In the genomic region with DNA sequence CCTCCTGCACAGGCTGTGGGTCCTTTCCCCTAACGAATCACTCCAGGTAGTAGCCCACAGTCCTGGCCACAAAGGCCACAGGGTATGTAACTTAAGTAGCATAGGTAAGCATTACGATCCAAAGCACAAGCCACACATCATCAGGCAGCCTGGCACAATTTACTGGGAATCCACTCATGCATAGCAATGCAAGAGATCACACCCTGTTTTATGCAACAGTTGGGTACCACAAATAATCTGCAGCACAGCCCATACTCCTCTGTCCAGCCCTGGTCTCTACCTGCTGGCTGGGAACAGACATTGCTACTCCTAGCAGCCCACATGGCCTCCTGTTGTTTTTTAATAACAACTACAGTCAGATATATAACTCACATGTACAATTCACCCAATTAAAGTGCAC, we compare ENCODE assay signal across 16 cellular contexts. TPM values are rescaled to one million over a fixed set of nuclear protein-coding genes. Genes with fewer than 3 reads are reported as not detected.
DNase-seq lines count a peak whose midpoint lies in the region; ATAC-seq, FAIRE-seq and TF ChIP-seq lines count a peak whose summit lies in the region.
"Had no signal": no experiment of that assay in that cellular context is flagged by ENCODE, and none has a peak within 500 bp of the region (broad histone marks: within the 10 kb centered on the region; RNA-seq: fewer than 3 reads in every experiment).

No MANE protein-coding gene starts in this region.

- H3K27ac Mint-ChIP-seq in activated CD4-positive, alpha-beta T cell treated with anti-CD3 and anti-CD28 coated beads, Interleukin-2, amount 10 ng/mL, durations not matched to agents 24 days and 14 days: no peak overlapping the region

- intact Hi-C loops in activated CD4-positive, alpha-beta T cell treated with anti-CD3 and anti-CD28 coated beads, Interleukin-2, amount 10 ng/mL, durations not matched to agents 24 days and 14 days (cut with micrococcal nuclease): no loop called here
- intact Hi-C loops in posterior cingulate gyrus (cut with DNase I): no loop called here

- peak; percentile 60 for FAIRE-seq in RCC 7860 (lab: Jason Lieb, UNC)
- FAIRE-seq: HepG2, kidney had no signal

- no peaks in the 10 kb centered on the region for H3K36me3 Mint-ChIP-seq in activated CD4-positive, alpha-beta T cell treated with anti-CD3 and anti-CD28 coated beads, Interleukin-2, amount 10 ng/mL, durations not matched to agents 24 days and 14 days (ENCODE audit: low read depth)

- H3K4me3 ChIP-seq in fibroblast of the aortic adventitia (ENCODE audit: low read depth, low read length): no peak overlapping the region
- H3K4me3 ChIP-seq: body of pancreas, tibial nerve had no signal

- TF ChIP-seq CTCF in fibroblast of the aortic adventitia (IDR thresholded peaks at IDR 0.05; ENCODE audit: insufficient read depth, low read length): no peak

- peak; percentile 9 for ATAC-seq in stimulated activated naive CD8-positive, alpha-beta T cell treated with anti-CD3 and anti-CD28 coated beads, Interleukin-15, Interleukin-2, amounts not matched to agents 100 U/mL and 50 U/mL, for 24 hours

- no peaks in the 10 kb centered on the region for H3K9me3 Mint-ChIP-seq in activated CD4-positive, alpha-beta T cell treated with anti-CD3 and anti-CD28 coated beads, Interleukin-2, amount 10 ng/mL, durations not matched to agents 24 days and 14 days

- H3K4me1 Mint-ChIP-seq in activated CD4-positive, alpha-beta T cell treated with anti-CD3 and anti-CD28 coated beads, Interleukin-2, amount 10 ng/mL, durations not matched to agents 24 days and 14 days: peaks cover 41% of the 10 kb centered on the region

- peak; percentile 18 for DNase-seq in activated CD4-positive, alpha-beta T cell treated with anti-CD3 and anti-CD28 coated beads for 48 hours
- DNase-seq in activated CD4-positive, alpha-beta T cell treated with anti-CD3 and anti-CD28 coated beads, Interleukin-2, amount 10 ng/mL, durations not matched to agents 24 days and 14 days: no peak
- DNase-seq in RCC 7860 (ENCODE audit: low spot score) (peak; percentile 59), fibroblast of the aortic adventitia (ENCODE audit: low read depth) (peak; percentile 19), COLO829 (ENCODE audit: low spot score) (no peak), NCI-H128 (lab: John Stamatoyannopoulos, UW; ENCODE audit: unreplicated experiment) (no peak), posterior cingulate gyrus (no peak)
- DNase-seq in stimulated activated naive CD8-positive, alpha-beta T cell treated with anti-CD3 and anti-CD28 coated beads, Interleukin-15, Interleukin-2, amounts not matched to agents 100 U/mL and 50 U/mL, for 24 hours: no peak
- DNase-seq: 8988T; activated CD8-positive, alpha-beta memory T cell treated with anti-CD3 and anti-CD28 coated beads for 24 hours; kidney; NCI-H2171; occipital lobe had no signal

- H3K27me3 Mint-ChIP-seq in activated CD4-positive, alpha-beta T cell treated with anti-CD3 and anti-CD28 coated beads, Interleukin-2, amount 10 ng/mL, durations not matched to agents 24 days and 14 days: no peaks in the 10 kb centered on the region

- H3K4me3 Mint-ChIP-seq in activated CD4-positive, alpha-beta T cell treated with anti-CD3 and anti-CD28 coated beads, Interleukin-2, amount 10 ng/mL, durations not matched to agents 24 days and 14 days: no peak overlapping the region

RNA-seq across cellular contexts. Expression of gene SRPK2, which starts 34.3 kb away (rescaled TPM):
- total RNA-seq in activated CD4-positive, alpha-beta T cell treated with anti-CD3 and anti-CD28 coated beads, Interleukin-2, amount 10 ng/mL, durations not matched to agents 24 days and 14 days: 47.4 and 52.3 TPM in 2 replicates
- 45.0 and 50.8 TPM in 2 replicates for total RNA-seq in fibroblast of the aortic adventitia (ENCODE audit: low replicate concordance)

Comparison
In these comparisons a context has a peak if more than half of its experiments do, and no peak if none do; other contexts are left out.
1. DNase-seq: peak in activated CD4-positive, alpha-beta T cell treated with anti-CD3 and anti-CD28 coated beads for 48 hours (single experiment), RCC 7860 (single experiment) and fibroblast of the aortic adventitia (single experiment); none in activated CD4-positive, alpha-beta T cell treated with anti-CD3 and anti-CD28 coated beads, Interleukin-2, amount 10 ng/mL, durations not matched to agents 24 days and 14 days (single experiment), stimulated activated naive CD8-positive, alpha-beta T cell treated with anti-CD3 and anti-CD28 coated beads, Interleukin-15, Interleukin-2, amounts not matched to agents 100 U/mL and 50 U/mL, for 24 hours (single experiment), COLO829 (single experiment), NCI-H128 (single experiment) and posterior cingulate gyrus (0 of 10).